In the genomic region with DNA sequence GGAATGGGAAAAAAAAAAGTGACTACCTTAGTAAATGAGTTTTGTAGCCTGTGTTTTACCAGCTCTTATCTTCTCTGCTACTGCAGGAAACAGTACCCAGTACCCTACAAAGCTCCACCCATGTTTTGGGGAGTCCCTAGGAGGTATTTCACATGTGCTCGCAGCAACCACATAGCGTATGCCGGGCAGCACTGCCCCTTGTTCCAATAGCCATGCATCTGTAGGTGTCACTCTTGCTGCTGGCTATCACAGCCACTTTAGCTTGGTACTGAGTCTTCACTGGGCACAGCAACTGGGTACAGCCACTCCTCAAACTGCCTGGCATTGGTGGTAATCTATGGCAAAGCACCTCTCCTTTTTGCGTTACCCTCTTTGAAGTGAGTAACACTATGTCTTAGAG, we compare ENCODE assay signal across 1 cellular context.
TF ChIP-seq lines count a peak whose summit lies in the region.

No MANE protein-coding gene starts in this region.

TF ChIP-seq in liver, 16 proteins besides CTCF, POLR2A, EP300 and RAD21 (continued from another document):
- TF ChIP-seq GABPA (IDR thresholded peaks at IDR 0.05 in 1 of 2, conservative IDR thresholded peaks at IDR 0.05 in 1 of 2), result no peak
- TF ChIP-seq RXRA (IDR thresholded peaks at IDR 0.05), result no peak
- no peak for TF ChIP-seq FOXA2 (IDR thresholded peaks at IDR 0.05)
- TF ChIP-seq HNF4A (conservative IDR thresholded peaks at IDR 0.05), result no peak
- TF ChIP-seq HNF4G (IDR thresholded peaks at IDR 0.05), result no peak
- TF ChIP-seq, protein P1, sequence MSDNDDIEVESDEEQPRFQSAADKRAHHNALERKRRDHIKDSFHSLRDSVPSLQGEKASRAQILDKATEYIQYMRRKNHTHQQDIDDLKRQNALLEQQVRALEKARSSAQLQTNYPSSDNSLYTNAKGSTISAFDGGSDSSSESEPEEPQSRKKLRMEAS (IDR thresholded peaks at IDR 0.05), result no peak
- TF ChIP-seq, protein P2, sequence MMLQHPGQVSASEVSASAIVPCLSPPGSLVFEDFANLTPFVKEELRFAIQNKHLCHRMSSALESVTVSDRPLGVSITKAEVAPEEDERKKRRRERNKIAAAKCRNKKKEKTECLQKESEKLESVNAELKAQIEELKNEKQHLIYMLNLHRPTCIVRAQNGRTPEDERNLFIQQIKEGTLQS (IDR thresholded peaks at IDR 0.05), result no peak
- TF ChIP-seq JUND (IDR thresholded peaks at IDR 0.05), result no peak
- TF ChIP-seq, protein P3, sequence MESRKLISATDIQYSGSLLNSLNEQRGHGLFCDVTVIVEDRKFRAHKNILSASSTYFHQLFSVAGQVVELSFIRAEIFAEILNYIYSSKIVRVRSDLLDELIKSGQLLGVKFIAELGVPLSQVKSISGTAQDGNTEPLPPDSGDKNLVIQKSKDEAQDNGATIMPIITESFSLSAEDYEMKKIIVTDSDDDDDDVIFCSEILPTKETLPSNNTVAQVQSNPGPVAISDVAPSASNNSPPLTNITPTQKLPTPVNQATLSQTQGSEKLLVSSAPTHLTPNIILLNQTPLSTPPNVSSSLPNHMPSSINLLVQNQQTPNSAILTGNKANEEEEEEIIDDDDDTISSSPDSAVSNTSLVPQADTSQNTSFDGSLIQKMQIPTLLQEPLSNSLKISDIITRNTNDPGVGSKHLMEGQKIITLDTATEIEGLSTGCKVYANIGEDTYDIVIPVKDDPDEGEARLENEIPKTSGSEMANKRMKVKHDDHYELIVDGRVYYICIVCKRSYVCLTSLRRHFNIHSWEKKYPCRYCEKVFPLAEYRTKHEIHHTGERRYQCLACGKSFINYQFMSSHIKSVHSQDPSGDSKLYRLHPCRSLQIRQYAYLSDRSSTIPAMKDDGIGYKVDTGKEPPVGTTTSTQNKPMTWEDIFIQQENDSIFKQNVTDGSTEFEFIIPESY (IDR thresholded peaks at IDR 0.05), result no peak
- no peak for TF ChIP-seq EGR1 (IDR thresholded peaks at IDR 0.05; ENCODE audit: low read depth in 2 of 2)
- no peak for TF ChIP-seq SP1 (IDR thresholded peaks at IDR 0.05)
- TF ChIP-seq TAF1 (conservative IDR thresholded peaks at IDR 0.05), result no peak
- no peak for TF ChIP-seq NR2F2 (IDR thresholded peaks at IDR 0.05)
- TF ChIP-seq YY1 (IDR thresholded peaks at IDR 0.05), result no peak
